ENCODE assay signal across 12 cellular contexts in genomic region chr10:29621161-29621560, GRCh38. TPM values are rescaled to one million over a fixed set of nuclear protein-coding genes. Genes with fewer than 3 reads are reported as not detected.
DNase-seq lines count a peak whose midpoint lies in the region; ATAC-seq and TF ChIP-seq lines count a peak whose summit lies in the region.
"Had no signal": no experiment of that assay in that cellular context is flagged by ENCODE, and none has a peak within 500 bp of the region (broad histone marks: within the 10 kb centered on the region; RNA-seq: fewer than 3 reads in every experiment).

No MANE protein-coding gene starts in this region.

- no peak for TF ChIP-seq CTCF in osteocyte (IDR thresholded peaks at IDR 0.05)

- H3K4me3 Mint-ChIP-seq in T-helper 17 cell = no peak overlapping the region
- H3K4me3 Mint-ChIP-seq in osteocyte (ENCODE audit: unreplicated experiment) = peak overlapping the region; percentile 45
- no peak overlapping the region for H3K4me3 Mint-ChIP-seq in activated T-cell treated with anti-CD3 and anti-CD28 coated beads, Interleukin-2, amount 50 U/mL, for 72 hours
- H3K4me3 Mint-ChIP-seq: stimulated activated naive CD8-positive, alpha-beta T cell treated with anti-CD3 and anti-CD28 coated beads, Interleukin-15, amount 100 ng/mL, for 72 hours had no signal

- H3K36me3 Mint-ChIP-seq in T-helper 17 cell (ENCODE audit: low read depth) (no peaks in the 10 kb centered on the region), osteocyte (ENCODE audit: unreplicated experiment) (peaks cover 23% of the 10 kb centered on the region)
- H3K36me3 Mint-ChIP-seq in activated T-cell treated with anti-CD3 and anti-CD28 coated beads, Interleukin-2, amount 50 U/mL, for 72 hours (ENCODE audit: insufficient read depth in 2 of 2) = no peaks in the 10 kb centered on the region

- H3K9me3 ChIP-seq in T-helper 17 cell (ENCODE audit: control insufficient read depth, low read length, poor library complexity, severe bottlenecking) = no peaks in the 10 kb centered on the region

- H3K4me1 Mint-ChIP-seq in T-helper 17 cell (peaks cover 20% of the 10 kb centered on the region), osteocyte (ENCODE audit: unreplicated experiment) (peaks cover 64% of the 10 kb centered on the region)
- H3K4me1 Mint-ChIP-seq in activated T-cell treated with anti-CD3 and anti-CD28 coated beads, Interleukin-2, amount 50 U/mL, for 72 hours (ENCODE audit: low read depth) = no peaks in the 10 kb centered on the region
- H3K4me1 Mint-ChIP-seq: stimulated activated naive CD8-positive, alpha-beta T cell treated with anti-CD3 and anti-CD28 coated beads, Interleukin-15, amount 100 ng/mL, for 72 hours had no signal

- peak; percentile 80 for DNase-seq in Caki2 (ENCODE audit: low read depth)
- DNase-seq in T-helper 17 cell = no peak
- peak; percentile 67 for DNase-seq in fibroblast of the conjunctiva (ENCODE audit: low read depth)
- DNase-seq in osteocyte (ENCODE audit: extremely low spot score, unreplicated experiment) = peak; percentile 91
- no peak for DNase-seq in stimulated activated CD4-positive, alpha-beta T cell treated with anti-CD3 and anti-CD28 coated beads, Interleukin-1b, Interleukin-23, amount 100 ng/mL, for 48 hours
- DNase-seq in activated T-cell treated with anti-CD3 and anti-CD28 coated beads, Interleukin-2, amount 50 U/mL, for 72 hours = no peak
- DNase-seq: activated effector memory CD4-positive, alpha-beta T cell treated with Interleukin-2 at 50 U/mL for 16 hours; hypothalamus; retina; stimulated activated naive CD8-positive, alpha-beta T cell treated with anti-CD3 and anti-CD28 coated beads, Interleukin-15, amount 100 ng/mL, for 72 hours had no signal

- H3K9me3 Mint-ChIP-seq in osteocyte (ENCODE audit: unreplicated experiment) = no peaks in the 10 kb centered on the region
- no peaks in the 10 kb centered on the region for H3K9me3 Mint-ChIP-seq in activated T-cell treated with anti-CD3 and anti-CD28 coated beads, Interleukin-2, amount 50 U/mL, for 72 hours
- H3K9me3 Mint-ChIP-seq: stimulated activated naive CD8-positive, alpha-beta T cell treated with anti-CD3 and anti-CD28 coated beads, Interleukin-15, amount 100 ng/mL, for 72 hours had no signal

- in situ Hi-C loops in Caki2 (cut with HindIII; ENCODE audit: low pct_unique_long_range_greater_than_20kb, low sequenced_read_pairs) = no loop called here

- ATAC-seq in T-helper 17 cell = no peak
- no peak for ATAC-seq in GM19452 (IDR thresholded peaks at IDR 0.05; ENCODE audit: unreplicated experiment)
- ATAC-seq in HG02678 (IDR thresholded peaks at IDR 0.05; ENCODE audit: unreplicated experiment) = no peak
- ATAC-seq in activated T-cell treated with anti-CD3 and anti-CD28 coated beads, Interleukin-2, amount 50 U/mL, for 72 hours (replicated peaks in 1 of 2) = no peak
- ATAC-seq: stimulated activated naive CD8-positive, alpha-beta T cell treated with anti-CD3 and anti-CD28 coated beads, Interleukin-15, amount 100 ng/mL, for 72 hours had no signal

- H3K27me3 Mint-ChIP-seq in T-helper 17 cell (no peaks in the 10 kb centered on the region), osteocyte (ENCODE audit: unreplicated experiment) (no peaks in the 10 kb centered on the region)
- H3K27me3 Mint-ChIP-seq in activated T-cell treated with anti-CD3 and anti-CD28 coated beads, Interleukin-2, amount 50 U/mL, for 72 hours (ENCODE audit: low read depth) = no peaks in the 10 kb centered on the region
- H3K27me3 Mint-ChIP-seq: stimulated activated naive CD8-positive, alpha-beta T cell treated with anti-CD3 and anti-CD28 coated beads, Interleukin-15, amount 100 ng/mL, for 72 hours had no signal

- H3K27ac Mint-ChIP-seq in T-helper 17 cell (peak overlapping the region; percentile 12), osteocyte (ENCODE audit: unreplicated experiment) (peak overlapping the region; percentile 93)
- H3K27ac Mint-ChIP-seq in activated T-cell treated with anti-CD3 and anti-CD28 coated beads, Interleukin-2, amount 50 U/mL, for 72 hours = no peak overlapping the region

RNA-seq across cellular contexts. Expression of gene SVIL, which starts 13.6 kb away (rescaled TPM):
- 59.4 and 65.4 TPM in 2 replicates for total RNA-seq in Caki2 (2014; rRNA removed; shearing (Covaris generic); ENCODE audit: low replicate concordance)
- total RNA-seq in T-helper 17 cell (10 to 100 TPM; 39.5 to 46.4 TPM), osteocyte (257 and 258 TPM in 2 replicates)
- 10 to 100 TPM; 12.2 to 14.2 TPM for total RNA-seq in activated T-cell treated with anti-CD3 and anti-CD28 coated beads, Interleukin-2, amount 50 U/mL, for 72 hours

Comparison
In these comparisons a context has a peak if more than half of its experiments do, and no peak if none do; other contexts are left out.
1. DNase-seq: peak in Caki2 (single experiment), fibroblast of the conjunctiva (single experiment) and osteocyte (single experiment); none in T-helper 17 cell (0 of 3), stimulated activated CD4-positive, alpha-beta T cell treated with anti-CD3 and anti-CD28 coated beads, Interleukin-1b, Interleukin-23, amount 100 ng/mL, for 48 hours (single experiment) and activated T-cell treated with anti-CD3 and anti-CD28 coated beads, Interleukin-2, amount 50 U/mL, for 72 hours (0 of 2).